In the genomic region with DNA sequence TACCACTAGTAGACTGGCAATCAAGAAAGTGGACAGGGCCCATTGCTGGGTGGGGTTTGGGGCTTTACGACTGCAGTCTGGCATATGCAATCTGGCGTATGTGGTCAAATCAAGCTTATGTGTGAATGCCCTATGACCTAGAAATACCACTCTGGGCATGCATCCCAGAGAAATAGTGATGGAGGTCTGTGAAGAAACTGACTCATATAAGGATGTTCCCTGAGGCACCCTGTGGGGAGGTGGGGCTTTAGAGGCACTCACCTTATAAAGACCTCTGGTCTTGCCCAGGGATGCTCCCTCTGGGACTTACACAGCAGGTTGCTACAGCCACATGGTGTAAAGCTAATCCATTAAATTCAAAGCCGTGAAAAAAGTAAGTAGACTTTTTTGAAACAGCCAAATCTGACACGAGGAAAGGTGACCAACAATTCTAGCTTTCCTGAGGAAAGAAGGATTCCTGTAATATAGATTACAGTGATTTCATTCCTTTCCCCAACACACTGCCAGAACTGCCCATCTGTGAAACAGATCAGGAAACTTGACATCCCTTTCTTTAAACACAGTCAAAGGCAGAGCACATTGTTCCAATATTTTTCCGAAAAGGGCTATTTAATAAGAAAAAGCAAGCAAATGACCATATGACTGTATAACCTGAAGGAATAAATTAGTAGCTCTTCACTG, we compare ENCODE assay signal across 13 cellular contexts. TPM values are rescaled to one million over a fixed set of nuclear protein-coding genes. Genes with fewer than 3 reads are reported as not detected.
A peak's percentile ranks its signal among the peaks of the same experiment; 100 is the strongest.
DNase-seq lines count a peak whose midpoint lies in the region; ATAC-seq and TF ChIP-seq lines count a peak whose summit lies in the region.
"Had no signal": no experiment of that assay in that cellular context is flagged by ENCODE, and none has a peak within 500 bp of the region (broad histone marks: within the 10 kb centered on the region; RNA-seq: fewer than 3 reads in every experiment).

No MANE protein-coding gene starts in this region.

- H3K36me3 Mint-ChIP-seq in type B pancreatic cell = peaks cover 17% of the 10 kb centered on the region

- peaks cover 4% of the 10 kb centered on the region for H3K9me3 Mint-ChIP-seq in type B pancreatic cell
- H3K9me3 Mint-ChIP-seq: activated CD8-positive, alpha-beta T cell treated with anti-CD3 and anti-CD28 coated beads for 36 hours; IgD-negative memory B cell had no signal

- no peaks in the 10 kb centered on the region for H3K9me3 ChIP-seq in HEK293 (ENCODE audit: control insufficient read depth, insufficient read depth, low read depth, low read length)
- H3K9me3 ChIP-seq: BE2C had no signal

- POLR2A ChIA-PET in HEK293 (lab: Yijun Ruan, JAX) = no interaction called here

- in situ Hi-C loops in astrocyte of the cerebellum (cut with HindIII; ENCODE audit: low sequenced_read_pairs) = loop anchor here (5.0 kb wide), 2 partner anchors 44 to 69 kb away; no protein-coding TSS in a partner anchor

- TF ChIP-seq CTCF in HEK293 (tag by site-specific recombination; IDR thresholded peaks at IDR 0.05) = no peak
- no peak for TF ChIP-seq CTCF in astrocyte of the cerebellum (IDR thresholded peaks at IDR 0.05; ENCODE audit: low read depth, low read length, missing control alignments)
- TF ChIP-seq CTCF in type B pancreatic cell (conservative IDR thresholded peaks at IDR 0.05) = no peak

- H3K27ac ChIP-seq in HEK293 (ENCODE audit: extremely low read depth, low read depth, low read length) = no peak overlapping the region

- H3K36me3 ChIP-seq in HEK293 (ENCODE audit: control insufficient read depth in 2 of 2, insufficient read depth in 1 of 2, low read length in 2 of 2) = no peaks in the 10 kb centered on the region
- H3K36me3 ChIP-seq: BE2C had no signal

- no peaks in the 10 kb centered on the region for H3K27me3 Mint-ChIP-seq in type B pancreatic cell
- H3K27me3 Mint-ChIP-seq: activated CD8-positive, alpha-beta T cell treated with anti-CD3 and anti-CD28 coated beads for 36 hours; IgD-negative memory B cell had no signal

- H3K4me1 Mint-ChIP-seq in type B pancreatic cell (ENCODE audit: unreplicated experiment) = peaks cover 21% of the 10 kb centered on the region

- intact Hi-C loops in left cardiac atrium (cut with DNase I) = no loop called here

- no peak overlapping the region for H3K4me3 Mint-ChIP-seq in type B pancreatic cell
- H3K4me3 Mint-ChIP-seq: activated CD8-positive, alpha-beta T cell treated with anti-CD3 and anti-CD28 coated beads for 36 hours; IgD-negative memory B cell had no signal

- peak; percentile 98 for DNase-seq in A172 (ENCODE audit: low spot score)
- DNase-seq in astrocyte of the cerebellum (ENCODE audit: low read depth) = peak; percentile 98
- no peak for DNase-seq in left cardiac atrium
- no peak for DNase-seq in type B pancreatic cell (ENCODE audit: extremely low spot score, unreplicated experiment)
- DNase-seq in activated CD4-positive, alpha-beta T cell treated with anti-CD3 and anti-CD28 coated beads for 1 hour = no peak
- no peak for DNase-seq in NCI-H1930 (lab: John Stamatoyannopoulos, UW)
- DNase-seq: activated CD8-positive, alpha-beta T cell treated with anti-CD3 and anti-CD28 coated beads for 36 hours; BE2C; NCI-H345 had no signal

- no peak overlapping the region for H3K27ac Mint-ChIP-seq in type B pancreatic cell
- H3K27ac Mint-ChIP-seq: activated CD8-positive, alpha-beta T cell treated with anti-CD3 and anti-CD28 coated beads for 36 hours had no signal

- CTCF ChIA-PET in HEK293 (lab: Yijun Ruan, JAX) = interaction anchor here (0.5 to 0.9 kb wide), 3 partner anchors 10 to 746 kb away, joined by 3 to 4 read pairs (median 4); a partner anchor contains a TSS

- H3K4me3 ChIP-seq in HEK293 (ENCODE audit: low read depth, low read length) (no peak overlapping the region), astrocyte of the cerebellum (ENCODE audit: low read depth, low read length) (no peak overlapping the region)
- H3K4me3 ChIP-seq: skin epidermis had no signal

- ATAC-seq in left cardiac atrium (peak; percentile 36 to 64), GM18868 (IDR thresholded peaks at IDR 0.05; ENCODE audit: unreplicated experiment) (no peak)
- ATAC-seq: activated CD8-positive, alpha-beta T cell treated with anti-CD3 and anti-CD28 coated beads for 36 hours had no signal

- H3K4me1 ChIP-seq in HEK293 (ENCODE audit: control insufficient read depth, insufficient read depth, low read length) = peaks cover 1% of the 10 kb centered on the region; the same call in 1 of the 2 replicates

TF ChIP-seq in HEK293, 187 proteins besides CTCF, POLR2A, EP300 and RAD21 (continues in another document):
- TF ChIP-seq, protein P1, sequence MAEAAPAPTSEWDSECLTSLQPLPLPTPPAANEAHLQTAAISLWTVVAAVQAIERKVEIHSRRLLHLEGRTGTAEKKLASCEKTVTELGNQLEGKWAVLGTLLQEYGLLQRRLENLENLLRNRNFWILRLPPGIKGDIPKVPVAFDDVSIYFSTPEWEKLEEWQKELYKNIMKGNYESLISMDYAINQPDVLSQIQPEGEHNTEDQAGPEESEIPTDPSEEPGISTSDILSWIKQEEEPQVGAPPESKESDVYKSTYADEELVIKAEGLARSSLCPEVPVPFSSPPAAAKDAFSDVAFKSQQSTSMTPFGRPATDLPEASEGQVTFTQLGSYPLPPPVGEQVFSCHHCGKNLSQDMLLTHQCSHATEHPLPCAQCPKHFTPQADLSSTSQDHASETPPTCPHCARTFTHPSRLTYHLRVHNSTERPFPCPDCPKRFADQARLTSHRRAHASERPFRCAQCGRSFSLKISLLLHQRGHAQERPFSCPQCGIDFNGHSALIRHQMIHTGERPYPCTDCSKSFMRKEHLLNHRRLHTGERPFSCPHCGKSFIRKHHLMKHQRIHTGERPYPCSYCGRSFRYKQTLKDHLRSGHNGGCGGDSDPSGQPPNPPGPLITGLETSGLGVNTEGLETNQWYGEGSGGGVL (tag by site-specific recombination; IDR thresholded peaks at IDR 0.05) = no peak
- TF ChIP-seq, protein P2, sequence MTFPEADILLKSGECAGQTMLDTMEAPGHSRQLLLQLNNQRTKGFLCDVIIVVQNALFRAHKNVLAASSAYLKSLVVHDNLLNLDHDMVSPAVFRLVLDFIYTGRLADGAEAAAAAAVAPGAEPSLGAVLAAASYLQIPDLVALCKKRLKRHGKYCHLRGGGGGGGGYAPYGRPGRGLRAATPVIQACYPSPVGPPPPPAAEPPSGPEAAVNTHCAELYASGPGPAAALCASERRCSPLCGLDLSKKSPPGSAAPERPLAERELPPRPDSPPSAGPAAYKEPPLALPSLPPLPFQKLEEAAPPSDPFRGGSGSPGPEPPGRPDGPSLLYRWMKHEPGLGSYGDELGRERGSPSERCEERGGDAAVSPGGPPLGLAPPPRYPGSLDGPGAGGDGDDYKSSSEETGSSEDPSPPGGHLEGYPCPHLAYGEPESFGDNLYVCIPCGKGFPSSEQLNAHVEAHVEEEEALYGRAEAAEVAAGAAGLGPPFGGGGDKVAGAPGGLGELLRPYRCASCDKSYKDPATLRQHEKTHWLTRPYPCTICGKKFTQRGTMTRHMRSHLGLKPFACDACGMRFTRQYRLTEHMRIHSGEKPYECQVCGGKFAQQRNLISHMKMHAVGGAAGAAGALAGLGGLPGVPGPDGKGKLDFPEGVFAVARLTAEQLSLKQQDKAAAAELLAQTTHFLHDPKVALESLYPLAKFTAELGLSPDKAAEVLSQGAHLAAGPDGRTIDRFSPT (tag by site-specific recombination; IDR thresholded peaks at IDR 0.05) = 0 out of 2 replicates have a peak, but pooled peaks have one; percentile 22
- TF ChIP-seq, protein P3, sequence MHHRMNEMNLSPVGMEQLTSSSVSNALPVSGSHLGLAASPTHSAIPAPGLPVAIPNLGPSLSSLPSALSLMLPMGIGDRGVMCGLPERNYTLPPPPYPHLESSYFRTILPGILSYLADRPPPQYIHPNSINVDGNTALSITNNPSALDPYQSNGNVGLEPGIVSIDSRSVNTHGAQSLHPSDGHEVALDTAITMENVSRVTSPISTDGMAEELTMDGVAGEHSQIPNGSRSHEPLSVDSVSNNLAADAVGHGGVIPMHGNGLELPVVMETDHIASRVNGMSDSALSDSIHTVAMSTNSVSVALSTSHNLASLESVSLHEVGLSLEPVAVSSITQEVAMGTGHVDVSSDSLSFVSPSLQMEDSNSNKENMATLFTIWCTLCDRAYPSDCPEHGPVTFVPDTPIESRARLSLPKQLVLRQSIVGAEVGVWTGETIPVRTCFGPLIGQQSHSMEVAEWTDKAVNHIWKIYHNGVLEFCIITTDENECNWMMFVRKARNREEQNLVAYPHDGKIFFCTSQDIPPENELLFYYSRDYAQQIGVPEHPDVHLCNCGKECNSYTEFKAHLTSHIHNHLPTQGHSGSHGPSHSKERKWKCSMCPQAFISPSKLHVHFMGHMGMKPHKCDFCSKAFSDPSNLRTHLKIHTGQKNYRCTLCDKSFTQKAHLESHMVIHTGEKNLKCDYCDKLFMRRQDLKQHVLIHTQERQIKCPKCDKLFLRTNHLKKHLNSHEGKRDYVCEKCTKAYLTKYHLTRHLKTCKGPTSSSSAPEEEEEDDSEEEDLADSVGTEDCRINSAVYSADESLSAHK (tag by site-specific recombination; IDR thresholded peaks at IDR 0.05) = peak; percentile 33; the same call in 1 of the 2 replicates
- TF ChIP-seq GFI1B (tag by site-specific recombination; IDR thresholded peaks at IDR 0.05) = 0 out of 2 replicates have a peak, but pooled peaks have one; percentile 25
- TF ChIP-seq, protein P4, sequence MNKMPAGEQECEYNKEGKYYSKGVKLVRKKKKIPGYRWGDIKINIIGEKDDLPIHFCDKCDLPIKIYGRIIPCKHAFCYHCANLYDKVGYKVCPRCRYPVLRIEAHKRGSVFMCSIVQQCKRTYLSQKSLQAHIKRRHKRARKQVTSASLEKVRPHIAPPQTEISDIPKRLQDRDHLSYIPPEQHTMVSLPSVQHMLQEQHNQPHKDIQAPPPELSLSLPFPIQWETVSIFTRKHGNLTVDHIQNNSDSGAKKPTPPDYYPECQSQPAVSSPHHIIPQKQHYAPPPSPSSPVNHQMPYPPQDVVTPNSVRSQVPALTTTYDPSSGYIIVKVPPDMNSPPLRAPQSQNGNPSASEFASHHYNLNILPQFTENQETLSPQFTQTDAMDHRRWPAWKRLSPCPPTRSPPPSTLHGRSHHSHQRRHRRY (tag by site-specific recombination; IDR thresholded peaks at IDR 0.05) = no peak

RNA-seq across cellular contexts. Expression of a gene that starts 13.6 kb away (rescaled TPM):
- total RNA-seq in A172 (2014; rRNA removed; shearing (Covaris generic)) = not detected in 2 replicates
- 100 to 1,000 TPM in 1 of 2 donors, 10 to 100 TPM in 1; 44.8 to 117 TPM for total RNA-seq in left cardiac atrium
- total RNA-seq in type B pancreatic cell (ENCODE audit: low replicate concordance) = 15.9 and 57.7 TPM in 2 replicates
- total RNA-seq: activated CD8-positive, alpha-beta T cell treated with anti-CD3 and anti-CD28 coated beads for 36 hours had no signal

RNA-seq across cellular contexts. Expression of a gene that starts 46.2 kb away (rescaled TPM):
- not detected in 2 replicates for total RNA-seq in A172 (2014; rRNA removed; shearing (Covaris generic))
- total RNA-seq in left cardiac atrium (10 to 100 TPM in 1 of 2 donors, 1 to 10 TPM in 1; 5.7 to 15.3 TPM), type B pancreatic cell (ENCODE audit: low replicate concordance) (15.0 and 17.9 TPM in 2 replicates)

Comparison
In these comparisons a context has a peak if more than half of its experiments do, and no peak if none do; other contexts are left out.
1. DNase-seq: peak in A172 (single experiment) and astrocyte of the cerebellum (single experiment); none in left cardiac atrium (single experiment), type B pancreatic cell (single experiment), activated CD4-positive, alpha-beta T cell treated with anti-CD3 and anti-CD28 coated beads for 1 hour (single experiment) and NCI-H1930 (0 of 2).
2. RNA of a gene that starts 13.6 kb away (total RNA-seq): 44.8 to 117 TPM in left cardiac atrium and 15.9 to 57.7 TPM in type B pancreatic cell; not detected in A172; every median in the first group is over 10 times any median in the second.